ENCODE assay signal across 1 cellular context in genomic region chr10:78972160-78972946, GRCh38.
TF ChIP-seq lines count a peak whose summit lies in the region.

No MANE protein-coding gene starts in this region.

TF ChIP-seq in K562, 482 proteins besides CTCF, POLR2A, EP300 and RAD21 (continued from another document):
- TF ChIP-seq SMARCC2 (IDR thresholded peaks at IDR 0.05; ENCODE audit: low read depth) (peak; percentile 58; the same call in 1 of the 2 replicates), CREB3 (tag; conservative IDR thresholded peaks at IDR 0.05; ENCODE audit: low read depth) (peak; percentile 88), SAP30 (IDR thresholded peaks at IDR 0.05; ENCODE audit: borderline replicate concordance, insufficient read depth, low read depth, low read length, poor library complexity, severe bottlenecking) (peak; percentile 9), PYGO2 (tag; IDR thresholded peaks at IDR 0.05) (no peak), MAZ (CRISPR knock-in tag; conservative IDR thresholded peaks at IDR 0.05 in 1 of 2, IDR thresholded peaks at IDR 0.05 in 1 of 2) (peak; percentile 88), CCAR2 (IDR thresholded peaks at IDR 0.05; ENCODE audit: low read depth, low read length) (no peak), E2F6 (IDR thresholded peaks at IDR 0.05; ENCODE audit: borderline replicate concordance in 1 of 2, extremely low read depth in 1 of 2, insufficient read depth in 1 of 2, insufficient read length in 1 of 2, low read depth in 1 of 2, low read length in 1 of 2, poor library complexity in 1 of 2, severe bottlenecking in 1 of 2) (peak in 1 of 2 experiments; percentile 32), IRF9 (tag; IDR thresholded peaks at IDR 0.05) (no peak), RBM14 (IDR thresholded peaks at IDR 0.05; ENCODE audit: borderline replicate concordance, insufficient read depth, low read depth, low read length) (0 out of 2 replicates have a peak, but pooled peaks have one; percentile 63), ELF2 (CRISPR knock-in tag; IDR thresholded peaks at IDR 0.05) (peak; percentile 64), GATA2 (CRISPR knock-in tag; IDR thresholded peaks at IDR 0.05) (0 out of 2 replicates have a peak, but pooled peaks have one; percentile 36)
TF ChIP-seq in K562: peak in this region for 90.
